22 cellular contexts compared by ENCODE assay signal in genomic region chr17:81532490-81533287, GRCh38. TPM values are rescaled to one million over a fixed set of nuclear protein-coding genes. Genes with fewer than 3 reads are reported as not detected.
DNase-seq lines count a peak whose midpoint lies in the region; ATAC-seq, FAIRE-seq and TF ChIP-seq lines count a peak whose summit lies in the region.
"Had no signal": no experiment of that assay in that cellular context is flagged by ENCODE, and none has a peak within 500 bp of the region (broad histone marks: within the 10 kb centered on the region; RNA-seq: fewer than 3 reads in every experiment).

No MANE protein-coding gene starts in this region.

- TF ChIP-seq CTCF in A549 (IDR thresholded peaks at IDR 0.05) (no peak), Loucy (conservative IDR thresholded peaks at IDR 0.05; ENCODE audit: low read length) (no peak), K562 (IDR thresholded peaks at IDR 0.05 in 2 of 3, conservative IDR thresholded peaks at IDR 0.05 in 1 of 3; ENCODE audit: insufficient read depth in 2 of 3, low read depth in 1 of 3, low read length in 3 of 3) (no peak)

- BruUV-seq in K562 (replicated peaks; lab: Mats Ljungman, UMichigan) = no TSS peak

- no peaks in the 10 kb centered on the region for H3K9me2 ChIP-seq in Loucy (replicated peaks; ENCODE audit: low read depth, low read length)

- H2AFZ ChIP-seq in Loucy (ENCODE audit: low read length) = no peak overlapping the region
- no peak overlapping the region for H2AFZ ChIP-seq in K562 (ENCODE audit: low read depth, low read length)
- H2AFZ ChIP-seq: PC-9 had no signal

- H3K4me1 ChIP-seq in A549 (peaks cover 11% of the 10 kb centered on the region; the same call in 1 of the 3 replicates), Loucy (ENCODE audit: insufficient read depth, low read length, poor library complexity, severe bottlenecking) (peaks cover 15% of the 10 kb centered on the region), K562 (replicated peaks in 1 of 2; ENCODE audit: control insufficient read depth in 2 of 2, insufficient read depth in 2 of 2, low read length in 2 of 2) (peaks cover 0 to 53% of the 10 kb centered on the region in 2 experiments; a peak in 2 of 5 replicates)
- H3K4me1 ChIP-seq in BLaER1 treated with 17β-estradiol and CSF1 and Interleukin-3, amounts not matched to agents 10 nM and 100 nM = peaks cover 18 to 38% (median 29%) of the 10 kb centered on the region in 10 experiments

- H3K27ac ChIP-seq in A549 (no peak overlapping the region), K562 (ENCODE audit: extremely low read depth, low read depth, low read length) (no peak overlapping the region)
- peak overlapping the region in 8 of 11 experiments; percentile 32 to 76 (median 62); a peak in 15 of 22 replicates for H3K27ac ChIP-seq in BLaER1 treated with 17β-estradiol and CSF1 and Interleukin-3, amounts not matched to agents 10 nM and 100 nM
- H3K27ac ChIP-seq: PC-9 had no signal

- H3K9me1 ChIP-seq in K562 (ENCODE audit: control insufficient read depth, insufficient read depth, low read length) = peaks cover 4% of the 10 kb centered on the region

- TF ChIP-seq RAD21 in A549 (conservative IDR thresholded peaks at IDR 0.05 in 1 of 2, IDR thresholded peaks at IDR 0.05 in 1 of 2) (no peak), K562 (CRISPR knock-in tag; conservative IDR thresholded peaks at IDR 0.05 in 1 of 2, IDR thresholded peaks at IDR 0.05 in 1 of 2) (no peak)

- peak; percentile 1 to 3; a peak in 1 of 6 replicates for ATAC-seq in A549
- no peak for ATAC-seq in K562
- ATAC-seq in HG02938 (IDR thresholded peaks at IDR 0.05; ENCODE audit: unreplicated experiment) = no peak
- no peak for ATAC-seq in HG02678 (IDR thresholded peaks at IDR 0.05; ENCODE audit: unreplicated experiment)
- ATAC-seq in HG03378 (IDR thresholded peaks at IDR 0.05; ENCODE audit: unreplicated experiment) = no peak
- ATAC-seq: HCT116 had no signal

- H3K9me3 ChIP-seq in A549 = 0 out of 3 replicates have a peak, but pooled peaks cover 3% of the 10 kb centered on the region
- peaks cover 0 to 9% (median 0%) of the 10 kb centered on the region in 11 experiments; a peak in 6 of 22 replicates for H3K9me3 ChIP-seq in BLaER1 treated with 17β-estradiol and CSF1 and Interleukin-3, amounts not matched to agents 10 nM and 100 nM (replicated peaks in 1 of 11)
- H3K9me3 ChIP-seq in Loucy (ENCODE audit: insufficient read depth, low read depth, low read length) = no peaks in the 10 kb centered on the region
- H3K9me3 ChIP-seq in K562 (replicated peaks; ENCODE audit: control insufficient read depth, insufficient read depth, low read depth, low read length) = 0 out of 2 replicates have a peak, but pooled peaks cover 2% of the 10 kb centered on the region
- H3K9me3 ChIP-seq: BE2C had no signal

- DNase-seq in A549 (ENCODE audit: low read depth in 1 of 2, low spot score in 1 of 2) (no peak), K562 (ENCODE audit: extremely low read depth in 1 of 4, low spot score in 3 of 4) (no peak)
- DNase-seq: BE2C; CD4-positive, CD25-positive, alpha-beta regulatory T cell; DMS153; GOT3; Karpas-422; NCI-H1092 treated with DMSO at 0.1 percent for 48 hours; NCI-H1436 treated with DMSO at 0.1 percent for 48 hours; NCI-H187 treated with DMSO at 0.1 percent for 48 hours; NCI-H446 treated with DMSO at 0.1 percent for 48 hours; NCI-H526; NCI-H82; NK-92 treated with Interleukin-12 subunit alpha and Interleukin-12 subunit beta, amount 100 ng/mL, for 24 hours; PC-9; SHP77 treated with DMSO at 0.1 percent for 48 hours had no signal

- H3K79me2 ChIP-seq in Loucy (ENCODE audit: insufficient read depth, low read length) = no peaks in the 10 kb centered on the region
- no peaks in the 10 kb centered on the region for H3K79me2 ChIP-seq in K562 (ENCODE audit: control insufficient read depth, insufficient read depth, low read length)

- H3K9ac ChIP-seq in BLaER1 treated with 17β-estradiol and CSF1 and Interleukin-3, amounts not matched to agents 10 nM and 100 nM = peak overlapping the region in 5 of 11 experiments; percentile 52 to 75 (median 66); a peak in 8 of 22 replicates
- H3K9ac ChIP-seq in Loucy (ENCODE audit: low read depth, low read length, poor library complexity, severe bottlenecking) = peak overlapping the region; percentile 35
- H3K9ac ChIP-seq in K562 (ENCODE audit: insufficient read depth in 1 of 2, low read depth in 2 of 2, low read length in 2 of 2) = no peak overlapping the region

- in situ Hi-C loops in K562 (cut with MboI) = no loop called here

- POLR2A ChIA-PET in A549 (lab: Yijun Ruan, JAX) = no interaction called here
- POLR2A ChIA-PET in K562 (lab: Yijun Ruan, JAX) = interaction anchor here (0.6 to 1.8 kb wide), 2 partner anchors 12 to 14 kb away, joined by 3 to 6 read pairs; no protein-coding TSS in a partner anchor

- intact Hi-C loops in K562 (cut with micrococcal nuclease) = no loop called here

- H3K4me3 ChIP-seq in A549 (no peak overlapping the region), Loucy (ENCODE audit: low read length, poor library complexity, severe bottlenecking) (no peak overlapping the region), K562 (no peak overlapping the region)
- no peak overlapping the region for H3K4me3 ChIP-seq in BLaER1 treated with 17β-estradiol and CSF1 and Interleukin-3, amounts not matched to agents 10 nM and 100 nM
- H3K4me3 ChIP-seq: PC-9 had no signal

- WGBS in A549 (ENCODE audit: missing lambda C conversion rate) = 83% methylated on average over 11 of the region's 11 CpGs
- WGBS in K562 (ENCODE audit: insufficient coverage, low coverage, missing lambda C conversion rate) = 48% methylated on average over 8 of the region's 11 CpGs

- CTCF ChIA-PET in A549 (lab: Yijun Ruan, JAX) (interaction anchor here (0.6 to 2.9 kb wide), 3 partner anchors 14 to 85 kb away, joined by 3 to 16 read pairs (median 3); no protein-coding TSS in a partner anchor), K562 (lab: Yijun Ruan, JAX; ENCODE audit: low intra/inter-chr PET ratio) (no interaction called here)

- H4K20me1 ChIP-seq in BLaER1 treated with 17β-estradiol and CSF1 and Interleukin-3, amounts not matched to agents 10 nM and 100 nM = peaks cover 0 to 49% (median 20%) of the 10 kb centered on the region in 11 experiments; a peak in 15 of 22 replicates
- H4K20me1 ChIP-seq in Loucy (ENCODE audit: insufficient read depth, low read length, poor library complexity, severe bottlenecking) = no peaks in the 10 kb centered on the region
- peaks cover 4% of the 10 kb centered on the region; the same call in 1 of the 2 replicates for H4K20me1 ChIP-seq in K562 (replicated peaks; ENCODE audit: control insufficient read depth, insufficient read depth, low read length)

- TF ChIP-seq EP300 in A549 (IDR thresholded peaks at IDR 0.05) (no peak), K562 (IDR thresholded peaks at IDR 0.05; ENCODE audit: low read length) (no peak)

- H3K4me2 ChIP-seq in A549 = no peak overlapping the region
- H3K4me2 ChIP-seq in BLaER1 treated with 17β-estradiol and CSF1 and Interleukin-3, amounts not matched to agents 10 nM and 100 nM = peak overlapping the region in 10 of 11 experiments; percentile 56 to 91 (median 85); a peak in 18 of 22 replicates
- no peak overlapping the region for H3K4me2 ChIP-seq in Loucy (ENCODE audit: low read depth, low read length, poor library complexity, severe bottlenecking)
- H3K4me2 ChIP-seq in K562 (ENCODE audit: insufficient read depth, low read length) = no peak overlapping the region
- H3K4me2 ChIP-seq: PC-9 had no signal

- peaks cover 32 to 44% (median 36%) of the 10 kb centered on the region in 11 experiments for H3K27me3 ChIP-seq in BLaER1 treated with 17β-estradiol and CSF1 and Interleukin-3, amounts not matched to agents 10 nM and 100 nM
- H3K27me3 ChIP-seq in Loucy (ENCODE audit: insufficient read depth, low read length, poor library complexity, severe bottlenecking) (no peaks in the 10 kb centered on the region), K562 (ENCODE audit: control insufficient read depth in 2 of 2, insufficient read depth in 2 of 2, low read length in 2 of 2) (peaks cover 0 to 8% of the 10 kb centered on the region in 2 experiments; a peak in 2 of 5 replicates)

- peaks cover 4% of the 10 kb centered on the region; the same call in 1 of the 2 replicates for H3F3A ChIP-seq in Loucy (ENCODE audit: low read depth)

- FAIRE-seq in A549 (lab: Jason Lieb, UNC) = no peak
- FAIRE-seq in K562 (lab: Jason Lieb, UNC) = peak; percentile 6

- no peaks in the 10 kb centered on the region for H3K36me3 ChIP-seq in BLaER1 treated with 17β-estradiol and CSF1 and Interleukin-3, amounts not matched to agents 10 nM and 100 nM
- H3K36me3 ChIP-seq in Loucy (ENCODE audit: insufficient read depth, low read length) = no peaks in the 10 kb centered on the region
- no peaks in the 10 kb centered on the region for H3K36me3 ChIP-seq in K562 (ENCODE audit: control insufficient read depth, insufficient read depth, low read length)
- H3K36me3 ChIP-seq: BE2C had no signal

- TF ChIP-seq POLR2A in A549 (IDR thresholded peaks at IDR 0.05; ENCODE audit: low read length) (no peak; the same call in 1 of the 2 replicates), K562 (conservative IDR thresholded peaks at IDR 0.05) (peak; percentile 60)

RNA-seq across cellular contexts. Expression of gene FSCN2, which starts 4.5 kb away (rescaled TPM):
- polyA plus RNA-seq in A549 (2011; rRNA removed) (0.84 and 1.2 TPM in 2 replicates), A549 (2017; fragmentation: RNase III; extraction: RNeasy Plus Mini Kit Qiagen cat#74134 plus additional on column Dnase treatment) (1.3 to 1.7 TPM (median 1.3 TPM) in 3 replicates), K562 (2011; rRNA removed) (not detected in 2 replicates), K562 (2014; fragmentation: Illumina TruSeq; extraction: Trizol) (not detected in 2 replicates), K562 (2014; fragmentation: Nextera tagmentation; extraction: Ambion mirVana) (not detected), K562 (2014; rRNA removed) (0.08 TPM in 1 of 2 replicates, not detected in the other)
- polyA plus RNA-seq in A549 (2012; cell fraction: cytosol; rRNA removed) = 0.74 and 1.1 TPM in 2 replicates
- 7.5 and 8.3 TPM in 2 replicates for polyA plus RNA-seq in A549 (2012; cell fraction: nucleus; rRNA removed)
- polyA minus RNA-seq in A549 (2011; rRNA and poly(A)+ RNA removed) = 3.6 and 3.7 TPM in 2 replicates
- 0.23 TPM in 1 of 2 replicates, not detected in the other for total RNA-seq in K562 (2011; cell fraction: chromatin; rRNA removed; ENCODE audit: low replicate concordance)
- 0.26 and 0.33 TPM in 2 replicates for total RNA-seq in K562 (2011; cell fraction: nucleolus; rRNA removed)
- 0.37 TPM in 1 of 2 replicates, not detected in the other for total RNA-seq in K562 (2011; cell fraction: nucleoplasm; rRNA removed)
- total RNA-seq in K562 (2014; rRNA removed) (not detected in 2 replicates), K562 (2014; rRNA removed; fragmentation: Illumina TruSeq; extraction: Trizol) (not detected in 2 replicates), K562 (2015; rRNA removed; fragmentation: Illumina TruSeq; extraction: Trizol) (not detected in 2 replicates), K562 (2021) (not detected in 2 replicates)
- not detected in 2 replicates for polyA plus RNA-seq in K562 (2011; cell fraction: cytosol; rRNA removed)
- polyA plus RNA-seq in K562 (2011; cell fraction: nucleus; rRNA removed) = 0.14 TPM in 1 of 2 replicates, not detected in the other
- 0.25 and 0.30 TPM in 2 replicates for polyA plus RNA-seq in K562 (2012)
- polyA minus RNA-seq in K562 (2011; rRNA and poly(A)+ RNA removed) = not detected in 2 replicates
- not detected in 2 replicates for polyA minus RNA-seq in K562 (2011; cell fraction: cytosol; rRNA and poly(A)+ RNA removed)
- 0.13 TPM in 1 of 2 replicates, not detected in the other for polyA minus RNA-seq in K562 (2011; cell fraction: nucleus; rRNA and poly(A)+ RNA removed)

RNA-seq across cellular contexts. Expression of gene FAAP100, which starts 19.5 kb away (rescaled TPM):
- polyA plus RNA-seq in A549 (2011; rRNA removed) (5.4 and 7.2 TPM in 2 replicates), A549 (2017; fragmentation: RNase III; extraction: RNeasy Plus Mini Kit Qiagen cat#74134 plus additional on column Dnase treatment) (16.2 to 17.7 TPM (median 16.8 TPM) in 3 replicates), K562 (2011; rRNA removed) (12.6 and 15.2 TPM in 2 replicates), K562 (2014; fragmentation: Illumina TruSeq; extraction: Trizol) (7.6 and 25.3 TPM in 2 replicates), K562 (2014; fragmentation: Nextera tagmentation; extraction: Ambion mirVana) (under 1 TPM; 0.31 to 0.69 TPM), K562 (2014; rRNA removed) (38.6 and 42.4 TPM in 2 replicates)
- polyA plus RNA-seq in A549 (2012; cell fraction: cytosol; rRNA removed) = 17.3 and 25.1 TPM in 2 replicates
- 52.4 and 75.7 TPM in 2 replicates for polyA plus RNA-seq in A549 (2012; cell fraction: nucleus; rRNA removed)
- polyA minus RNA-seq in A549 (2011; rRNA and poly(A)+ RNA removed) = 7.8 and 10.0 TPM in 2 replicates
- total RNA-seq in K562 (2011; cell fraction: chromatin; rRNA removed; ENCODE audit: low replicate concordance) = 44.9 and 197 TPM in 2 replicates
- 108 and 129 TPM in 2 replicates for total RNA-seq in K562 (2011; cell fraction: nucleolus; rRNA removed)
- 63.6 and 65.2 TPM in 2 replicates for total RNA-seq in K562 (2011; cell fraction: nucleoplasm; rRNA removed)
- total RNA-seq in K562 (2014; rRNA removed) (33.2 and 39.0 TPM in 2 replicates), K562 (2014; rRNA removed; fragmentation: Illumina TruSeq; extraction: Trizol) (3.9 and 8.6 TPM in 2 replicates), K562 (2015; rRNA removed; fragmentation: Illumina TruSeq; extraction: Trizol) (18.9 and 20.9 TPM in 2 replicates), K562 (2021) (51.2 and 52.5 TPM in 2 replicates)
- polyA plus RNA-seq in K562 (2011; cell fraction: cytosol; rRNA removed) = 18.3 and 47.5 TPM in 2 replicates
- polyA plus RNA-seq in K562 (2011; cell fraction: nucleus; rRNA removed) = 42.7 and 112 TPM in 2 replicates
- polyA plus RNA-seq in K562 (2012) = 22.5 and 27.7 TPM in 2 replicates
- polyA minus RNA-seq in K562 (2011; rRNA and poly(A)+ RNA removed) = 4.7 and 7.0 TPM in 2 replicates
- 19.5 and 23.0 TPM in 2 replicates for polyA minus RNA-seq in K562 (2011; cell fraction: cytosol; rRNA and poly(A)+ RNA removed)
- polyA minus RNA-seq in K562 (2011; cell fraction: nucleus; rRNA and poly(A)+ RNA removed) = 58.6 and 62.1 TPM in 2 replicates

RNA-seq across cellular contexts. Expression of gene ACTG1, which starts 20.1 kb away (rescaled TPM):
- polyA plus RNA-seq in A549 (2011; rRNA removed) (2,042 and 2,306 TPM in 2 replicates), A549 (2017; fragmentation: RNase III; extraction: RNeasy Plus Mini Kit Qiagen cat#74134 plus additional on column Dnase treatment) (7,182 to 8,782 TPM (median 7,263 TPM) in 3 replicates), K562 (2011; rRNA removed) (224 and 602 TPM in 2 replicates), K562 (2014; fragmentation: Illumina TruSeq; extraction: Trizol) (990 and 2,987 TPM in 2 replicates), K562 (2014; fragmentation: Nextera tagmentation; extraction: Ambion mirVana) (100 to 1,000 TPM; 259 to 386 TPM), K562 (2014; rRNA removed) (831 and 1,109 TPM in 2 replicates)
- 14,539 and 15,776 TPM in 2 replicates for polyA plus RNA-seq in A549 (2012; cell fraction: cytosol; rRNA removed)
- 26,089 and 28,335 TPM in 2 replicates for polyA plus RNA-seq in A549 (2012; cell fraction: nucleus; rRNA removed)
- polyA minus RNA-seq in A549 (2011; rRNA and poly(A)+ RNA removed) = 2,054 and 3,772 TPM in 2 replicates
- 264 and 482 TPM in 2 replicates for total RNA-seq in K562 (2011; cell fraction: chromatin; rRNA removed; ENCODE audit: low replicate concordance)
- 393 and 500 TPM in 2 replicates for total RNA-seq in K562 (2011; cell fraction: nucleolus; rRNA removed)
- total RNA-seq in K562 (2011; cell fraction: nucleoplasm; rRNA removed) = 388 and 427 TPM in 2 replicates
- total RNA-seq in K562 (2014; rRNA removed) (1,572 and 2,328 TPM in 2 replicates), K562 (2014; rRNA removed; fragmentation: Illumina TruSeq; extraction: Trizol) (512 and 566 TPM in 2 replicates), K562 (2015; rRNA removed; fragmentation: Illumina TruSeq; extraction: Trizol) (568 and 574 TPM in 2 replicates), K562 (2021) (1,775 and 1,801 TPM in 2 replicates)
- polyA plus RNA-seq in K562 (2011; cell fraction: cytosol; rRNA removed) = 901 and 1,415 TPM in 2 replicates
- polyA plus RNA-seq in K562 (2011; cell fraction: nucleus; rRNA removed) = 1,206 and 1,333 TPM in 2 replicates
- polyA plus RNA-seq in K562 (2012) = 1,311 and 3,206 TPM in 2 replicates
- 205 and 410 TPM in 2 replicates for polyA minus RNA-seq in K562 (2011; rRNA and poly(A)+ RNA removed)
- 580 and 1,178 TPM in 2 replicates for polyA minus RNA-seq in K562 (2011; cell fraction: cytosol; rRNA and poly(A)+ RNA removed)
- 230 and 388 TPM in 2 replicates for polyA minus RNA-seq in K562 (2011; cell fraction: nucleus; rRNA and poly(A)+ RNA removed)

Comparison
In these comparisons a context has a peak if more than half of its experiments do, and no peak if none do; other contexts are left out.
1. ATAC-seq: peak in A549 (2 of 2); none in K562 (single experiment), HG02938 (single experiment), HG02678 (single experiment) and HG03378 (single experiment).
2. H3K27ac ChIP-seq: peak in BLaER1 treated with 17β-estradiol and CSF1 and Interleukin-3, amounts not matched to agents 10 nM and 100 nM (8 of 11); none in A549 (0 of 2) and K562 (single experiment).
3. H3K4me2 ChIP-seq: peak in BLaER1 treated with 17β-estradiol and CSF1 and Interleukin-3, amounts not matched to agents 10 nM and 100 nM (10 of 11); none in A549 (single experiment), Loucy (single experiment) and K562 (single experiment).
4. Of the 35 proteins assayed by ChIP-seq in both K562 and A549: peak only in K562: POLR2A; only in A549: none; in both: none; in neither: 34.